12 cellular contexts compared by ENCODE assay signal in the genomic region with DNA sequence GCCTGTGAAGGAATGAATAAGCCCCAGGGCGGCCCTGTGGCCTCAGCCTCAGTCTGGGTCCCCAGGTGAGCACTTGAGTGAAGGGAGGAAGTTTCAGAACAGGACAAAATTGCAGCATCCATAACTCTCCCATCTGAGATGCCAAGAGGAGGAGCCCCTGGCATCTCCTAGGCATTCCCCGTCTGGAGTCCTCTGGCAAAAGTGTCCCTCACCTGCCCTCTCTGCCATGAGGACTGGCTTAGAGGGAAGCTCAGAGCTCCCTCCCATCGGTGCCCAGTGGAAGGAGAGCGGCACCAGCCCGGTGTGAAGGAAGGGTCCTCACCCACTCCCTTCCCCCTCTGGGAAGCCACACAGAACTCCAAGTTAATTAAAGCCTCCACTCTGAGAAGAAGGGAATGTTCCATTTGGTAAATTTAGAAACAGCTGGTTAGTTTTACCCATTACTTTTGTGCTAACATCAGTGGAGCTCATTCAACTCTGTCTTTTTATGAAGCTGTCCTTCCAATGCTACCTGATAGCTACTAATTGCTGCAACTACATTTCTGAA.
DNase-seq lines count a peak whose midpoint lies in the region; ATAC-seq and TF ChIP-seq lines count a peak whose summit lies in the region.
"Had no signal": no experiment of that assay in that cellular context is flagged by ENCODE, and none has a peak within 500 bp of the region (broad histone marks: within the 10 kb centered on the region; RNA-seq: fewer than 3 reads in every experiment).

No MANE protein-coding gene starts in this region.

- peaks cover 3% of the 10 kb centered on the region for H3K36me3 Mint-ChIP-seq in brain
- peaks cover 4% of the 10 kb centered on the region for H3K36me3 Mint-ChIP-seq in nephron progenitor cell (ENCODE audit: low read depth)
- H3K36me3 Mint-ChIP-seq: CD4-positive, CD25-positive, alpha-beta regulatory T cell had no signal

- no peak for TF ChIP-seq CTCF in brain (conservative IDR thresholded peaks at IDR 0.05)
- TF ChIP-seq CTCF in nephron progenitor cell (IDR thresholded peaks at IDR 0.05) = no peak

- peak; percentile 55 for DNase-seq in NCI-H2171 treated with DMSO at 0.1 percent for 48 hours (lab: John Stamatoyannopoulos, UW)
- no peak for DNase-seq in NCI-H2171 (lab: John Stamatoyannopoulos, UW)
- DNase-seq in nephron progenitor cell = no peak
- peak; percentile 58 for DNase-seq in retina
- DNase-seq in HK-2 (ENCODE audit: unreplicated experiment) = no peak
- no peak for DNase-seq in KBM-7
- DNase-seq: ACHN; CD4-positive, CD25-positive, alpha-beta regulatory T cell; DMS79 had no signal

- H3K4me1 Mint-ChIP-seq in brain (peaks cover 30% of the 10 kb centered on the region), nephron progenitor cell (peaks cover 10% of the 10 kb centered on the region)
- H3K4me1 Mint-ChIP-seq: CD4-positive, CD25-positive, alpha-beta regulatory T cell had no signal

- H3K9me3 Mint-ChIP-seq in brain (peaks cover 7 to 26% (median 19%) of the 10 kb centered on the region in 5 experiments), nephron progenitor cell (peaks cover 23% of the 10 kb centered on the region)

- ATAC-seq in GM18519 (IDR thresholded peaks at IDR 0.05; ENCODE audit: low FRiP score, unreplicated experiment) = no peak
- ATAC-seq: GM12878 had no signal

- H3K4me3 Mint-ChIP-seq in brain (peak overlapping the region in 1 of 5 experiments; percentile 58), nephron progenitor cell (no peak overlapping the region)
- H3K4me3 Mint-ChIP-seq: CD4-positive, CD25-positive, alpha-beta regulatory T cell had no signal

- H3K27ac Mint-ChIP-seq in brain = peak overlapping the region in 4 of 5 experiments; percentile 56 to 79 (median 72)
- H3K27ac Mint-ChIP-seq in nephron progenitor cell = peak overlapping the region; percentile 57
- H3K27ac Mint-ChIP-seq: CD4-positive, CD25-positive, alpha-beta regulatory T cell had no signal

- in situ Hi-C loops in KBM-7 (cut with MboI; ENCODE audit: low pct_unique_long_range_greater_than_20kb, low sequenced_read_pairs) = no loop called here

- H3K27me3 Mint-ChIP-seq in brain = no peaks in the 10 kb centered on the region
- peaks cover 8% of the 10 kb centered on the region for H3K27me3 Mint-ChIP-seq in nephron progenitor cell (ENCODE audit: low read depth, poor library complexity)

Comparison
In these comparisons a context has a peak if more than half of its experiments do, and no peak if none do; other contexts are left out.
1. DNase-seq: peak in NCI-H2171 treated with DMSO at 0.1 percent for 48 hours (single experiment) and retina (single experiment); none in NCI-H2171 (single experiment), nephron progenitor cell (single experiment), HK-2 (single experiment) and KBM-7 (single experiment).